In genomic region chr15:69412274-69412673, GRCh38 we compare ENCODE assay signal across 1 cellular context.
TF ChIP-seq lines count a peak whose summit lies in the region.

No MANE protein-coding gene starts in this region.

TF ChIP-seq in A549, 52 proteins besides CTCF, POLR2A, EP300 and RAD21 (continued from another document):
- TF ChIP-seq, protein P1, sequence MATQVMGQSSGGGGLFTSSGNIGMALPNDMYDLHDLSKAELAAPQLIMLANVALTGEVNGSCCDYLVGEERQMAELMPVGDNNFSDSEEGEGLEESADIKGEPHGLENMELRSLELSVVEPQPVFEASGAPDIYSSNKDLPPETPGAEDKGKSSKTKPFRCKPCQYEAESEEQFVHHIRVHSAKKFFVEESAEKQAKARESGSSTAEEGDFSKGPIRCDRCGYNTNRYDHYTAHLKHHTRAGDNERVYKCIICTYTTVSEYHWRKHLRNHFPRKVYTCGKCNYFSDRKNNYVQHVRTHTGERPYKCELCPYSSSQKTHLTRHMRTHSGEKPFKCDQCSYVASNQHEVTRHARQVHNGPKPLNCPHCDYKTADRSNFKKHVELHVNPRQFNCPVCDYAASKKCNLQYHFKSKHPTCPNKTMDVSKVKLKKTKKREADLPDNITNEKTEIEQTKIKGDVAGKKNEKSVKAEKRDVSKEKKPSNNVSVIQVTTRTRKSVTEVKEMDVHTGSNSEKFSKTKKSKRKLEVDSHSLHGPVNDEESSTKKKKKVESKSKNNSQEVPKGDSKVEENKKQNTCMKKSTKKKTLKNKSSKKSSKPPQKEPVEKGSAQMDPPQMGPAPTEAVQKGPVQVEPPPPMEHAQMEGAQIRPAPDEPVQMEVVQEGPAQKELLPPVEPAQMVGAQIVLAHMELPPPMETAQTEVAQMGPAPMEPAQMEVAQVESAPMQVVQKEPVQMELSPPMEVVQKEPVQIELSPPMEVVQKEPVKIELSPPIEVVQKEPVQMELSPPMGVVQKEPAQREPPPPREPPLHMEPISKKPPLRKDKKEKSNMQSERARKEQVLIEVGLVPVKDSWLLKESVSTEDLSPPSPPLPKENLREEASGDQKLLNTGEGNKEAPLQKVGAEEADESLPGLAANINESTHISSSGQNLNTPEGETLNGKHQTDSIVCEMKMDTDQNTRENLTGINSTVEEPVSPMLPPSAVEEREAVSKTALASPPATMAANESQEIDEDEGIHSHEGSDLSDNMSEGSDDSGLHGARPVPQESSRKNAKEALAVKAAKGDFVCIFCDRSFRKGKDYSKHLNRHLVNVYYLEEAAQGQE (IDR thresholded peaks at IDR 0.05) = no peak
- TF ChIP-seq, protein P2, sequence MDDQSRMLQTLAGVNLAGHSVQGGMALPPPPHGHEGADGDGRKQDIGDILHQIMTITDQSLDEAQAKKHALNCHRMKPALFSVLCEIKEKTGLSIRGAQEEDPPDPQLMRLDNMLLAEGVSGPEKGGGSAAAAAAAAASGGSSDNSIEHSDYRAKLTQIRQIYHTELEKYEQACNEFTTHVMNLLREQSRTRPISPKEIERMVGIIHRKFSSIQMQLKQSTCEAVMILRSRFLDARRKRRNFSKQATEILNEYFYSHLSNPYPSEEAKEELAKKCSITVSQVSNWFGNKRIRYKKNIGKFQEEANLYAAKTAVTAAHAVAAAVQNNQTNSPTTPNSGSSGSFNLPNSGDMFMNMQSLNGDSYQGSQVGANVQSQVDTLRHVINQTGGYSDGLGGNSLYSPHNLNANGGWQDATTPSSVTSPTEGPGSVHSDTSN (IDR thresholded peaks at IDR 0.05) = no peak
- TF ChIP-seq FOXS1 (CRISPR knock-in tag; IDR thresholded peaks at IDR 0.05) = no peak
- no peak for TF ChIP-seq HOXB5 (CRISPR knock-in tag; IDR thresholded peaks at IDR 0.05)
- TF ChIP-seq NPAS2 (CRISPR knock-in tag; IDR thresholded peaks at IDR 0.05; ENCODE audit: borderline replicate concordance) = no peak
- TF ChIP-seq MYC (IDR thresholded peaks at IDR 0.05; ENCODE audit: borderline replicate concordance, low read length) = no peak
- TF ChIP-seq BHLHE40 (IDR thresholded peaks at IDR 0.05; ENCODE audit: low read depth, low read length) = no peak
